In the genomic region with DNA sequence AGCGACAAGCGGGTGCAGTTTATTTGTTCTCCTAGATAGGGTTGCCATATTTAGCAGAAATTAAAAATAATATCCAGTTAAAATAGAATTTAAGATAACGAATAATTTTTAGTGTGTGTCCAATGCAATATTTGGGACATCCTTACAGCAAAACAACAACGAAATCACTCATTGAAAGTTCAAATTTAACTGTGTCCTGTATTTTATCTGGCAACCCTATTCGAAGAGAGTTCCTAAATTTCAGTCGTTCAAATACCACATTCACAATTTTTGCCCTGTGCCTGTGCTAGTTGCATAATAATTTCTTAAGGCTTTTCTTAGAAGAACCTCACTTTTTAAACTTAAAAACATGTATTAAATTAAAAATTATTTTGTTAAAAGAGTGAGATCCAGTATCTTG, we compare ENCODE assay signal across 8 cellular contexts. TPM values are rescaled to one million over a fixed set of nuclear protein-coding genes. Genes with fewer than 3 reads are reported as not detected.
DNase-seq lines count a peak whose midpoint lies in the region; FAIRE-seq and TF ChIP-seq lines count a peak whose summit lies in the region.

No MANE protein-coding gene starts in this region.

- H3K4me1 ChIP-seq in left ventricle myocardium inferior (peaks cover 59% of the 10 kb centered on the region), mononuclear cell (ENCODE audit: insufficient read depth, low read length) (peaks cover 69% of the 10 kb centered on the region), vagina (peaks cover 59% of the 10 kb centered on the region)

- TF ChIP-seq CTCF in left ventricle myocardium inferior (IDR thresholded peaks at IDR 0.05; ENCODE audit: borderline replicate concordance) (no peak), bronchial epithelial cell (IDR thresholded peaks at IDR 0.05; ENCODE audit: insufficient read depth, low read length, severe bottlenecking) (no peak), vagina (IDR thresholded peaks at IDR 0.05) (no peak), GM13976 (IDR thresholded peaks at IDR 0.05; ENCODE audit: borderline replicate concordance, control extremely low read depth, extremely low read depth, insufficient read depth, missing control alignments) (no peak)

- no peak for FAIRE-seq in bronchial epithelial cell (lab: Jason Lieb, UNC)

- H3K27me3 ChIP-seq in left ventricle myocardium inferior (ENCODE audit: low read depth) = no peaks in the 10 kb centered on the region
- H3K27me3 ChIP-seq in bronchial epithelial cell (ENCODE audit: control insufficient read depth, insufficient read depth, low read length) = no peaks in the 10 kb centered on the region
- H3K27me3 ChIP-seq in mononuclear cell (ENCODE audit: insufficient read depth, low read length) = no peaks in the 10 kb centered on the region
- H3K27me3 ChIP-seq in vagina = no peaks in the 10 kb centered on the region

- H3K9me3 ChIP-seq in left ventricle myocardium inferior (replicated peaks) (no peaks in the 10 kb centered on the region), mononuclear cell (ENCODE audit: low read depth, low read length) (no peaks in the 10 kb centered on the region), vagina (no peaks in the 10 kb centered on the region)

- H3K36me3 ChIP-seq in left ventricle myocardium inferior (no peaks in the 10 kb centered on the region), bronchial epithelial cell (ENCODE audit: control insufficient read depth, insufficient read depth, low read length) (no peaks in the 10 kb centered on the region), vagina (no peaks in the 10 kb centered on the region)

- H3K27ac ChIP-seq in left ventricle myocardium inferior (replicated peaks) (peak overlapping the region; percentile 93), vagina (peak overlapping the region; percentile 93)

- peak overlapping the region; percentile 81 for H3K4me3 ChIP-seq in left ventricle myocardium inferior
- peak overlapping the region; percentile 73 for H3K4me3 ChIP-seq in bronchial epithelial cell (ENCODE audit: low read depth, low read length)
- peak overlapping the region; percentile 68 for H3K4me3 ChIP-seq in mononuclear cell (ENCODE audit: low read length)
- H3K4me3 ChIP-seq in vagina = peak overlapping the region; percentile 67 to 84

- no peak for DNase-seq in left ventricle myocardium inferior
- no peak for DNase-seq in cardiac septum (ENCODE audit: low spot score)
- DNase-seq in bronchial epithelial cell (ENCODE audit: low read depth) = no peak
- DNase-seq in vagina (ENCODE audit: extremely low spot score in 2 of 2) = no peak
- DNase-seq in GM13976 (ENCODE audit: low spot score) = no peak
- no peak for DNase-seq in NCI-H1930 (lab: John Stamatoyannopoulos, UW)
- DNase-seq in NCI-H446 (lab: John Stamatoyannopoulos, UW) = no peak

- TF ChIP-seq POLR2A in vagina (IDR thresholded peaks at IDR 0.05) = no peak

- intact Hi-C loops in left ventricle myocardium inferior (cut with micrococcal nuclease) (no loop called here), cardiac septum (cut with DNase I) (loop anchor here (2.0 to 5.0 kb wide), 2 partner anchors 59 to 75 kb away; no protein-coding TSS in a partner anchor), vagina (cut with DNase I) (no loop called here)

- in situ Hi-C loops in GM13976 (cut with MboI; ENCODE audit: low sequenced_read_pairs, unreplicated experiment) = no loop called here

RNA-seq across cellular contexts. Expression of a gene that starts 0.7 kb away (rescaled TPM):
- total RNA-seq in left ventricle myocardium inferior = 21.9 TPM
- 23.7 TPM for total RNA-seq in cardiac septum
- 39.3 and 40.8 TPM in 2 replicates for total RNA-seq in bronchial epithelial cell
- total RNA-seq in mononuclear cell = 33.6 TPM
- total RNA-seq in vagina = 52.3 TPM

RNA-seq across cellular contexts. Expression of a gene that starts 34.5 kb away (rescaled TPM):
- total RNA-seq in left ventricle myocardium inferior (1.6 TPM), cardiac septum (3.9 TPM), bronchial epithelial cell (not detected in 2 replicates), mononuclear cell (0.10 TPM), vagina (413 TPM)

RNA-seq across cellular contexts. Expression of a gene that starts 57.4 kb away (rescaled TPM):
- 2.3 TPM for total RNA-seq in left ventricle myocardium inferior
- total RNA-seq in cardiac septum = 3.7 TPM
- total RNA-seq in bronchial epithelial cell = 5.3 and 9.0 TPM in 2 replicates
- total RNA-seq in mononuclear cell = 21.0 TPM
- total RNA-seq in vagina = 12.3 TPM

Comparison
In these comparisons a context has a peak if more than half of its experiments do, and no peak if none do; other contexts are left out.
1. RNA of a gene that starts 34.5 kb away (total RNA-seq): 413 TPM in vagina (single experiment); 3.9 TPM in cardiac septum (single experiment), 1.6 TPM in left ventricle myocardium inferior (single experiment), 0.10 TPM in mononuclear cell (single experiment) and not detected in bronchial epithelial cell; every median in the first group is over 10 times any median in the second.
2. Peak in every context shown above with its lines, with median percentiles within 50 percentile points of each other: H3K4me3 ChIP-seq.